In genomic region chr9:121559183-121559582, GRCh38 we compare ENCODE assay signal across 11 cellular contexts. TPM values are rescaled to one million over a fixed set of nuclear protein-coding genes. Genes with fewer than 3 reads are reported as not detected.
A peak's percentile ranks its signal among the peaks of the same experiment; 100 is the strongest.
DNase-seq lines count a peak whose midpoint lies in the region; ATAC-seq, FAIRE-seq and TF ChIP-seq lines count a peak whose summit lies in the region.
"Had no signal": no experiment of that assay in that cellular context is flagged by ENCODE, and none has a peak within 500 bp of the region (broad histone marks: within the 10 kb centered on the region; RNA-seq: fewer than 3 reads in every experiment).

No MANE protein-coding gene starts in this region.

- peak overlapping the region; percentile 80 for H3K27ac ChIP-seq in astrocyte (ENCODE audit: low read depth, low read length)

- no peaks in the 10 kb centered on the region for H4K20me1 ChIP-seq in astrocyte (ENCODE audit: insufficient read depth, low read length)

- H3K9me3 Mint-ChIP-seq in astrocyte (ENCODE audit: unreplicated experiment) = no peaks in the 10 kb centered on the region
- H3K9me3 Mint-ChIP-seq in natural killer cell treated with Interleukin-12 subunit alpha and Interleukin-12 subunit beta and Interleukin-15 and Interleukin-18, amount 100 ng/mL, for 72 hours = no peaks in the 10 kb centered on the region

- ATAC-seq in HG03378 (IDR thresholded peaks at IDR 0.05; ENCODE audit: unreplicated experiment) (peak; percentile 53), HG02973 (IDR thresholded peaks at IDR 0.05; ENCODE audit: unreplicated experiment) (no peak)
- peak; percentile 38 to 55 for ATAC-seq in natural killer cell treated with Interleukin-12 subunit alpha and Interleukin-12 subunit beta and Interleukin-15 and Interleukin-18, amount 100 ng/mL, for 72 hours

- no peaks in the 10 kb centered on the region for H3K9me3 ChIP-seq in astrocyte (ENCODE audit: insufficient read depth, low read depth, low read length)

- H3K27ac Mint-ChIP-seq in astrocyte (ENCODE audit: unreplicated experiment) = peak overlapping the region; percentile 18
- H3K27ac Mint-ChIP-seq in natural killer cell treated with Interleukin-12 subunit alpha and Interleukin-12 subunit beta and Interleukin-15 and Interleukin-18, amount 100 ng/mL, for 72 hours = peak overlapping the region in 1 of 2 donors; percentile 45

- H3K4me3 Mint-ChIP-seq in astrocyte (ENCODE audit: unreplicated experiment) = no peak overlapping the region
- H3K4me3 Mint-ChIP-seq in natural killer cell treated with Interleukin-12 subunit alpha and Interleukin-12 subunit beta and Interleukin-15 and Interleukin-18, amount 100 ng/mL, for 72 hours = no peak overlapping the region

- H3K4me1 Mint-ChIP-seq in astrocyte (ENCODE audit: low read depth, unreplicated experiment) = peaks cover 24% of the 10 kb centered on the region
- H3K4me1 Mint-ChIP-seq in natural killer cell treated with Interleukin-12 subunit alpha and Interleukin-12 subunit beta and Interleukin-15 and Interleukin-18, amount 100 ng/mL, for 72 hours (ENCODE audit: low read depth in 2 of 2) = peaks cover 8 to 22% of the 10 kb centered on the region in 2 donors

- peaks cover 12% of the 10 kb centered on the region for H3K27me3 Mint-ChIP-seq in astrocyte (ENCODE audit: low read depth, unreplicated experiment)
- peaks cover 0 to 8% of the 10 kb centered on the region in 2 donors for H3K27me3 Mint-ChIP-seq in natural killer cell treated with Interleukin-12 subunit alpha and Interleukin-12 subunit beta and Interleukin-15 and Interleukin-18, amount 100 ng/mL, for 72 hours

- H3K4me3 ChIP-seq in GM12865 (ENCODE audit: low read depth, low read length) (no peak overlapping the region), astrocyte (ENCODE audit: insufficient read depth, low read depth, low read length) (no peak overlapping the region)

- DNase-seq in GM12865 (ENCODE audit: low read depth) (peak; percentile 77), astrocyte (ENCODE audit: low read depth) (peak; percentile 65), NCI-H526 treated with DMSO at 0.1 percent for 48 hours (lab: John Stamatoyannopoulos, UW) (no peak), HCEC 1CT (no peak), inferior parietal cortex (ENCODE audit: extremely low spot score) (no peak)
- DNase-seq in natural killer cell treated with Interleukin-12 subunit alpha and Interleukin-12 subunit beta and Interleukin-15 and Interleukin-18, amount 100 ng/mL, for 72 hours (ENCODE audit: low spot score) = no peak
- DNase-seq: effector CD8-positive, alpha-beta T cell; stimulated activated CD4-positive, alpha-beta T cell treated with anti-CD3 and anti-CD28 coated beads, Interleukin-15, amount 100 ng/mL, for 24 hours; stimulated activated naive CD4-positive, alpha-beta T cell treated with Interleukin-2 at 50 U/mL for 16 hours had no signal

- no peak for FAIRE-seq in astrocyte (lab: Jason Lieb, UNC)

- peaks cover 5% of the 10 kb centered on the region for H3K36me3 Mint-ChIP-seq in astrocyte (ENCODE audit: low read depth, unreplicated experiment)
- no peaks in the 10 kb centered on the region for H3K36me3 Mint-ChIP-seq in natural killer cell treated with Interleukin-12 subunit alpha and Interleukin-12 subunit beta and Interleukin-15 and Interleukin-18, amount 100 ng/mL, for 72 hours

- H3K79me2 ChIP-seq in astrocyte (ENCODE audit: insufficient read depth, low read length) = no peaks in the 10 kb centered on the region

- H3K9ac ChIP-seq in astrocyte (ENCODE audit: low read length) = no peak overlapping the region

- no peaks in the 10 kb centered on the region for H3K36me3 ChIP-seq in astrocyte (ENCODE audit: insufficient read depth, low read length)

- no peak overlapping the region for H2AFZ ChIP-seq in astrocyte (ENCODE audit: low read depth, low read length)

- H3K27me3 ChIP-seq in astrocyte (ENCODE audit: insufficient read depth, low read length) = no peaks in the 10 kb centered on the region

- peak overlapping the region; percentile 76 for H3K4me2 ChIP-seq in astrocyte (ENCODE audit: low read length)

- TF ChIP-seq CTCF in GM12865 (IDR thresholded peaks at IDR 0.05; ENCODE audit: insufficient read depth, low read depth, low read length, missing control alignments) = no peak
- TF ChIP-seq CTCF in astrocyte (IDR thresholded peaks at IDR 0.05; ENCODE audit: insufficient read depth, low read depth, low read length) = no peak

- H3K4me1 ChIP-seq in astrocyte (ENCODE audit: insufficient read depth, low read length) = peaks cover 31% of the 10 kb centered on the region

RNA-seq across cellular contexts. Expression of gene GGTA1, which starts 59.5 kb away (rescaled TPM):
- 0.18 TPM in 1 of 2 replicates, not detected in the other for total RNA-seq in astrocyte
- total RNA-seq in natural killer cell treated with Interleukin-12 subunit alpha and Interleukin-12 subunit beta and Interleukin-15 and Interleukin-18, amount 100 ng/mL, for 72 hours = not detected

Comparison
In these comparisons a context has a peak if more than half of its experiments do, and no peak if none do; other contexts are left out.
1. DNase-seq: peak in GM12865 (single experiment) and astrocyte (single experiment); none in natural killer cell treated with Interleukin-12 subunit alpha and Interleukin-12 subunit beta and Interleukin-15 and Interleukin-18, amount 100 ng/mL, for 72 hours (single experiment), NCI-H526 treated with DMSO at 0.1 percent for 48 hours (single experiment), HCEC 1CT (single experiment) and inferior parietal cortex (single experiment).